1 cellular context compared by ENCODE assay signal in the genomic region with DNA sequence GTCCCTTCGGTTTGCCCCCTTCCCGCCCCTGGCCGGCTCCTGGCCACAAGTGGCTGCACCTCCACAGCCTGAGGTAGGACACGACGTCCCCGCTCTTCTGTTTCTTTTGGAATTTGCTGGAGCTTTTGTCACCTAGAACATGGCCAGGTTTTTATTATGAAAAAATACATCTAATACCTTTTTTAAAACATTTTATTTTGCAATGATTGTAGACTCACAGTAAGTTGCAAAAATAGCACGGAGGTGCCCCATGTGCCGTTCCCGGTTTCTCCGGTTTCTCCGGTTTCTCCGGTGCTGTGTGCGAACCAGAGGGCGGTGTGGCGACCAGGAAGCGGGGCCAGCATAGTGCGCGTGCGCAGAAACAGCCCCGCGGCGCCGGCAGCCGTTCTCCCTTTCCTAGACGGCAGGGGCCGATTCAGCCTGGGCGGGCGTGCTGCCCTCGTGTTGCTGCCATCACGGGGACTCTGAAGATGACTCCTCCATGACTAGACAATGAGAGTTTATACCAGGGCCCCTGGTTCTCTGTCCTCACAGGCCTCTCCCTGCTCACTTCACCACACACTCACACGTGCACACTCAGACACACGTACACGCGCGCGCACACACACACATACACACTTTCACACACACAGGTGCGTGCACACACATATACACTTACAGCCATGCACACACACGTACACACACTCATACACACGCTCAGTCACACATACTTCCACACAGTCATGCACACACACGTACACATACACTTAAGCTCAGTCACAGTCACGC.
TF ChIP-seq lines count a peak whose summit lies in the region.

No MANE protein-coding gene starts in this region.

TF ChIP-seq in HCT116, 20 proteins besides CTCF, POLR2A, EP300 and RAD21 (continued from another document):
- no peak for TF ChIP-seq ATF3 (IDR thresholded peaks at IDR 0.05)
- TF ChIP-seq CBX3 (IDR thresholded peaks at IDR 0.05; ENCODE audit: low read depth): 0 out of 2 replicates have a peak, but pooled peaks have one; percentile 31
